ENCODE assay signal across 12 cellular contexts in the genomic region with DNA sequence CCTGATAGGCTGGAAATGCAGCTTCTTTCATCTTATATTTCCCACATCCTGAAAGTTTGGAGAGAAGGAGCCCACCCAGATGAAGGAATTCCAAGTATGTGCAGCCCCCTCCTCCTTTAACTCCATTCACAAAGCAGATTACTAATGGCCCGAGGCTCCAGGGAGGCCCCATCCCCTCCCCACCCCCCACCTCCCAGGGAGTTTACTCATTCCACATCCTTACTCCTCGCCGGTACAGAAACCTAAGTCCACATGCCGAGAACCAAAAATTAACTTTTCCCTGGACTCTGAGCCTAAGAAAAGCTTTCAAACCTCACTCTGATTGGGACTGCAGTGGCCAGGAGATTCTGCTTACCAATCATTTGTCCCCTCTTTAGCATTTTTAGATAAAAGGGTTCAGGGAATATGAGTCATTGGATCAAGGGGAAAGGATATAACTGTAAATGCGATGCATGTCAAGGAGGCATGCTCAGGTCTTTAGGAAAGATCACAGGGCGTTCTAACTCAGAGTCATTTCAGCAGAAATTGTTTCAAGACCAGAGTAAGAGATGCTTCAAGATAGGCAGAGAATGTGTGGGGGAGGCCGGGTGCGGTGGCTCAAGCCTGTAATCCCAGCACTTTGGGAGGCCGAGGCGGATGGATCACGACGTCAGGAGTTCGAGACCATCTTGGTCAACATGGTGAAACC. TPM values are rescaled to one million over a fixed set of nuclear protein-coding genes. Genes with fewer than 3 reads are reported as not detected.
DNase-seq lines count a peak whose midpoint lies in the region; ATAC-seq and TF ChIP-seq lines count a peak whose summit lies in the region.
"Had no signal": no experiment of that assay in that cellular context is flagged by ENCODE, and none has a peak within 500 bp of the region (broad histone marks: within the 10 kb centered on the region; RNA-seq: fewer than 3 reads in every experiment).

No MANE protein-coding gene starts in this region.

- no peak for TF ChIP-seq POLR2A in body of pancreas (IDR thresholded peaks at IDR 0.05)
- no peak for TF ChIP-seq POLR2A in uterus (IDR thresholded peaks at IDR 0.05)

- H3K4me1 ChIP-seq in body of pancreas (peaks cover 19% of the 10 kb centered on the region), left lung (peaks cover 21 to 35% of the 10 kb centered on the region in 2 donors), uterus (peaks cover 0 to 7% of the 10 kb centered on the region in 2 donors)

- no peak overlapping the region for H3K4me3 ChIP-seq in body of pancreas
- no peak overlapping the region for H3K4me3 ChIP-seq in left lung
- H3K4me3 ChIP-seq in uterus, result no peak overlapping the region
- H3K4me3 ChIP-seq: lung, testis had no signal

- no peaks in the 10 kb centered on the region for H3K9me3 ChIP-seq in body of pancreas
- no peaks in the 10 kb centered on the region for H3K9me3 ChIP-seq in left lung
- H3K9me3 ChIP-seq in uterus, result no peaks in the 10 kb centered on the region
- H3K9me3 ChIP-seq: testis had no signal

- TF ChIP-seq CTCF in body of pancreas (IDR thresholded peaks at IDR 0.05) (no peak), left lung (IDR thresholded peaks at IDR 0.05) (no peak), uterus (IDR thresholded peaks at IDR 0.05) (no peak)

- H3K36me3 ChIP-seq in body of pancreas (replicated peaks in 1 of 2; ENCODE audit: insufficient read depth in 1 of 2, low read depth in 2 of 2), result no peaks in the 10 kb centered on the region
- H3K36me3 ChIP-seq in left lung, result no peaks in the 10 kb centered on the region
- H3K36me3 ChIP-seq in uterus, result no peaks in the 10 kb centered on the region

- H3K27me3 ChIP-seq in body of pancreas (no peaks in the 10 kb centered on the region), left lung (no peaks in the 10 kb centered on the region), uterus (no peaks in the 10 kb centered on the region)
- H3K27me3 ChIP-seq: testis had no signal

- 84 to 85% methylated on average over 13 of the region's 13 CpGs for WGBS in body of pancreas, 2 donors

- peak overlapping the region in 3 of 4 donors; percentile 3 to 54 (median 21) for H3K27ac ChIP-seq in body of pancreas
- peak overlapping the region; percentile 35 to 51 for H3K27ac ChIP-seq in left lung
- peak overlapping the region; percentile 85 to 91 for H3K27ac ChIP-seq in uterus
- H3K27ac ChIP-seq: testis had no signal

- peak; percentile 31 for DNase-seq in stimulated activated CD4-positive, alpha-beta T cell treated with anti-CD3 and anti-CD28 coated beads, Interleukin-15, amount 100 ng/mL, for 24 hours
- DNase-seq in stimulated activated CD4-positive, alpha-beta T cell treated with anti-CD3 and anti-CD28 coated beads, Interleukin-2, amount 100 ng/mL, for 24 hours, result no peak
- DNase-seq in body of pancreas (no peak), left lung (no peak), uterus (peak in 1 of 2 donors; percentile 41), retina (no peak), NK-92 (lab: John Stamatoyannopoulos, UW; ENCODE audit: unreplicated experiment) (no peak), DMS53 (lab: John Stamatoyannopoulos, UW) (no peak)
- DNase-seq: GOT3, NCI-H1694, testis had no signal

- intact Hi-C loops in body of pancreas (cut with DNase I) (no loop called here), left lung (cut with DNase I) (no loop called here), uterus (cut with DNase I; ENCODE audit: low total_unique reads) (no loop called here)

- ATAC-seq in body of pancreas, result peak; percentile 28
- ATAC-seq in left lung, result no peak

RNA-seq across cellular contexts. Expression of gene PIM1, which starts 31.9 kb away (rescaled TPM):
- total RNA-seq in body of pancreas (10 to 100 TPM in 1 of 2 donors, 1 to 10 TPM in 1; 7.3 to 10.6 TPM), left lung (10 to 100 TPM; 42.2 to 89.8 TPM), uterus (10 to 100 TPM in 3 of 4 donors, 1 to 10 TPM in 1; 2.0 to 44.5 (median 28.8) TPM)

Comparison
In these comparisons a context has a peak if more than half of its experiments do, and no peak if none do; other contexts are left out.
1. H3K27ac ChIP-seq: peak in every context shown above with its lines; median percentile 88 in uterus; 43 in left lung; 21 in body of pancreas.